In genomic region chr3:195989921-195990840, GRCh38 we compare ENCODE assay signal across 8 cellular contexts.
A peak's percentile ranks its signal among the peaks of the same experiment; 100 is the strongest.
DNase-seq lines count a peak whose midpoint lies in the region; ATAC-seq, FAIRE-seq and TF ChIP-seq lines count a peak whose summit lies in the region.
"Not testable (repeated sequence)": the region's sequence is repeated elsewhere in the genome, so short reads cannot be mapped to it uniquely, and the experiment has no call there.

No MANE protein-coding gene starts in this region.

- not testable (repeated sequence) for H3K27me3 ChIP-seq in mammary epithelial cell (ENCODE audit: insufficient read depth, low read length); subcutaneous abdominal adipose tissue (ENCODE audit: control insufficient read depth in 5 of 5, insufficient read depth in 4 of 5, low read length in 5 of 5)

- H3K4me1 ChIP-seq in mammary epithelial cell (ENCODE audit: insufficient read depth, low read length); subcutaneous abdominal adipose tissue (ENCODE audit: control insufficient read depth in 5 of 5, insufficient read depth in 5 of 5, low read length in 5 of 5): not testable (repeated sequence)

- not testable (repeated sequence) for H3K36me3 ChIP-seq in mammary epithelial cell (ENCODE audit: insufficient read depth, low read length); subcutaneous abdominal adipose tissue (ENCODE audit: control insufficient read depth in 5 of 5, insufficient read depth in 5 of 5, low read length in 5 of 5)

- DNase-seq in GM04504 (ENCODE audit: low read depth) = peak; percentile 60
- peak; percentile 89 for DNase-seq in HTR-8/SVneo (ENCODE audit: insufficient read length, low spot score)
- DNase-seq in activated CD4-positive, alpha-beta T cell treated with anti-CD3 and anti-CD28 coated beads for 36 hours = peak; percentile 91
- DNase-seq in mammary epithelial cell = peak; percentile 50
- peak; percentile 11 for DNase-seq in iPS DF 4.7 (ENCODE audit: extremely low read depth, low spot score)
- DNase-seq in posterior vena cava (ENCODE audit: low spot score) = peak; percentile 98

- peak overlapping the region; percentile 48 for H3K9ac ChIP-seq in mammary epithelial cell (ENCODE audit: insufficient read depth, low read length)
- H3K9ac ChIP-seq in subcutaneous abdominal adipose tissue (ENCODE audit: low read length in 5 of 5) = peak overlapping the region in 3 of 5 donors; percentile 73 to 85 (median 83)

- H3K27ac ChIP-seq in mammary epithelial cell (ENCODE audit: insufficient read depth, low read depth, low read length) (peak overlapping the region; percentile 64), subcutaneous abdominal adipose tissue (ENCODE audit: low read depth, low read length) (peak overlapping the region; percentile 57)

- not testable (repeated sequence) for H3K9me3 ChIP-seq in mammary epithelial cell (replicated peaks; ENCODE audit: insufficient read depth, low read length); subcutaneous abdominal adipose tissue (ENCODE audit: control insufficient read depth in 5 of 5, low read length in 5 of 5)

- H3K27ac Mint-ChIP-seq in activated CD4-positive, alpha-beta T cell treated with anti-CD3 and anti-CD28 coated beads for 36 hours = peak overlapping the region; percentile 19

- peak; percentile 77 for ATAC-seq in GM21825 (IDR thresholded peaks at IDR 0.05; ENCODE audit: unreplicated experiment)
- peak; percentile 93 for ATAC-seq in activated CD4-positive, alpha-beta T cell treated with anti-CD3 and anti-CD28 coated beads for 36 hours

- CTCF ChIA-PET in activated CD4-positive, alpha-beta T cell treated with anti-CD3 and anti-CD28 coated beads for 36 hours (lab: Charles Lee); mammary epithelial cell (lab: Charles Lee; ENCODE audit: low non-redundant PET): not testable (repeated sequence)

- POLR2A ChIA-PET in activated CD4-positive, alpha-beta T cell treated with anti-CD3 and anti-CD28 coated beads for 36 hours (lab: Charles Lee) = not testable (repeated sequence)

- H3K4me3 Mint-ChIP-seq in activated CD4-positive, alpha-beta T cell treated with anti-CD3 and anti-CD28 coated beads for 36 hours = peak overlapping the region; percentile 63

- intact Hi-C loops in activated CD4-positive, alpha-beta T cell treated with anti-CD3 and anti-CD28 coated beads for 36 hours (cut with DNase I, micrococcal nuclease); mammary epithelial cell (cut with micrococcal nuclease); posterior vena cava (cut with DNase I): not testable (repeated sequence)

- H3K4me2 ChIP-seq in mammary epithelial cell (ENCODE audit: insufficient read depth, low read depth, low read length) = peak overlapping the region; percentile 84

- not testable (repeated sequence) for FAIRE-seq in HTR-8/SVneo (lab: Jason Lieb, UNC)

- H3K27me3 Mint-ChIP-seq in activated CD4-positive, alpha-beta T cell treated with anti-CD3 and anti-CD28 coated beads for 36 hours = not testable (repeated sequence)

- peaks cover 18% of the 10 kb centered on the region for H3K79me2 ChIP-seq in mammary epithelial cell (ENCODE audit: insufficient read depth, low read length)

- peak overlapping the region; percentile 97 for H2AFZ ChIP-seq in mammary epithelial cell (ENCODE audit: low read depth, low read length)

- not testable (repeated sequence) for H3K4me1 Mint-ChIP-seq in activated CD4-positive, alpha-beta T cell treated with anti-CD3 and anti-CD28 coated beads for 36 hours

- BruUV-seq in mammary epithelial cell (replicated peaks; lab: Mats Ljungman, UMichigan) = not testable (repeated sequence)

- peak overlapping the region; percentile 52 to 94 (median 67) for H3K4me3 ChIP-seq in mammary epithelial cell (replicated peaks in 1 of 3; ENCODE audit: insufficient read depth in 1 of 3, low read depth in 2 of 3, low read length in 3 of 3)
- peak overlapping the region; percentile 61 to 76 (median 71) for H3K4me3 ChIP-seq in subcutaneous abdominal adipose tissue (ENCODE audit: low read depth in 1 of 5, low read length in 5 of 5)

- H3K36me3 Mint-ChIP-seq in activated CD4-positive, alpha-beta T cell treated with anti-CD3 and anti-CD28 coated beads for 36 hours (ENCODE audit: low read depth) = not testable (repeated sequence)

- dilution Hi-C loops in mammary epithelial cell (cut with HindIII; ENCODE audit: low sequenced_read_pairs) = not testable (repeated sequence)

- 3% methylated on average over 29 of the region's 107 CpGs for WGBS in mammary epithelial cell (ENCODE audit: low coverage, missing lambda C conversion rate)

- TF ChIP-seq CTCF in mammary epithelial cell (conservative IDR thresholded peaks at IDR 0.05 in 1 of 2, IDR thresholded peaks at IDR 0.05 in 1 of 2; ENCODE audit: extremely low read depth in 1 of 2, insufficient read depth in 1 of 2, low read depth in 1 of 2, low read length in 2 of 2) = not testable (repeated sequence)

- H3K9me3 Mint-ChIP-seq in activated CD4-positive, alpha-beta T cell treated with anti-CD3 and anti-CD28 coated beads for 36 hours (ENCODE audit: low read depth) = not testable (repeated sequence)

- in situ Hi-C loops in mammary epithelial cell (cut with MboI; ENCODE audit: low sequenced_read_pairs in 2 of 2) = not testable (repeated sequence)

- not testable (repeated sequence) for H4K20me1 ChIP-seq in mammary epithelial cell (ENCODE audit: insufficient read depth, low read length)

Comparison
In these comparisons a context has a peak if more than half of its experiments do, and no peak if none do; other contexts are left out.
1. Peak in every context shown above with its lines: DNase-seq, ATAC-seq, H3K4me3 ChIP-seq and H3K27ac ChIP-seq.
2. DNase-seq: peak in every context shown above with its lines; median percentile 98 in posterior vena cava; 91 in activated CD4-positive, alpha-beta T cell treated with anti-CD3 and anti-CD28 coated beads for 36 hours; 89 in HTR-8/SVneo; 60 in GM04504; 50 in mammary epithelial cell; 11 in iPS DF 4.7.